Comparison of ENCODE assay signal across 8 cellular contexts in the genomic region with DNA sequence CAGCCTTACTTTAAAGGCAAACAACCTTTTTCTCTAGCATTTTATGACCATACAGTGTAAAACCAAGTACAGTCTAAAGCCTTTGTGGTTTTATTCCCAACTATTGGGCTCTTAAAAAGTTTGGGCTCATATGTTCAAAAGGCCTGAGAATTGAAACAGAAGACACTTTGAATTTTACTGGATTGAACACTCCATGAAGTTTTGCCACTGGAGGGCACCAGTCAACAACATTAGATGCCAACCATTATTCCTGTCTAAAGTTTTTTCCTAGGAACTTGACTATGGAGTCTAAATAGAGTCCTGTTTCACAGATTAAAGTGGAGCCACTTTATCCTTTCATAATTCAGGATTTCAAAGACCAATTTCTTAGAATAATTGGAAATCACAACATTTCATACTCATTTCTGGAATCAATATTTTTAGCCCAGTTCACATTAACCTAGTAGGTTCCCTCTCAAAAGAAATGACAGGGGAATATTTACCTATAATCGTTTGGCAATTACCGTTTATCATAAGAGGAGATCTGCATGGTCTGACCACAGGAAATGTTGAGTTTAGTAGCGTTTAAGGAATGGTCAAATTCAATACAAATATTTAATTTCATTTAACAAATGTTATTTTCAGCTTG.
A peak's percentile ranks its signal among the peaks of the same experiment; 100 is the strongest.
DNase-seq lines count a peak whose midpoint lies in the region; ATAC-seq and FAIRE-seq lines count a peak whose summit lies in the region.

No MANE protein-coding gene starts in this region.

- DNase-seq in DMS53 (lab: John Stamatoyannopoulos, UW) (peak; percentile 51), DMS53 treated with DMSO at 0.1 percent for 48 hours (lab: John Stamatoyannopoulos, UW; ENCODE audit: unreplicated experiment) (no peak), NCI-H2227 treated with DMSO at 0.1 percent for 48 hours (lab: John Stamatoyannopoulos, UW) (peak; percentile 51), midbrain (lab: John Stamatoyannopoulos, UW) (peak; percentile 53)
- no peak for DNase-seq in stimulated activated CD4-positive, alpha-beta T cell treated with anti-CD3 and anti-CD28 coated beads, Interleukin-2, amount 100 ng/mL, for 24 hours

- peak; percentile 55 for FAIRE-seq in colon (lab: Jason Lieb, UNC)

- ATAC-seq in HG03139 (IDR thresholded peaks at IDR 0.05; ENCODE audit: unreplicated experiment), result no peak
- ATAC-seq in HG03354 (IDR thresholded peaks at IDR 0.05; ENCODE audit: poor library complexity, severe bottlenecking, unreplicated experiment), result no peak

Comparison
In these comparisons a context has a peak if more than half of its experiments do, and no peak if none do; other contexts are left out.
1. DNase-seq: peak in DMS53 (single experiment), NCI-H2227 treated with DMSO at 0.1 percent for 48 hours (single experiment) and midbrain (single experiment); none in DMS53 treated with DMSO at 0.1 percent for 48 hours (single experiment) and stimulated activated CD4-positive, alpha-beta T cell treated with anti-CD3 and anti-CD28 coated beads, Interleukin-2, amount 100 ng/mL, for 24 hours (0 of 2).